In genomic region chr1:99304725-99305282, GRCh38 we compare ENCODE assay signal across 36 cellular contexts. TPM values are rescaled to one million over a fixed set of nuclear protein-coding genes. Genes with fewer than 3 reads are reported as not detected.
"Had no signal": no experiment of that assay in that cellular context is flagged by ENCODE, and none has a peak within 500 bp of the region (broad histone marks: within the 10 kb centered on the region; RNA-seq: fewer than 3 reads in every experiment).

No MANE protein-coding gene starts in this region.

- H3K27ac ChIP-seq: adrenal gland, ascending aorta, body of pancreas, brain microvascular endothelial cell, breast epithelium, cardiac muscle cell had no signal

- H3K4me3 ChIP-seq: adrenal gland, ascending aorta, body of pancreas, breast epithelium, cardiac muscle cell had no signal

- H3K27me3 ChIP-seq: adrenal gland, ascending aorta, body of pancreas, brain microvascular endothelial cell, breast epithelium, cardiac muscle cell had no signal

- DNase-seq: activated effector memory CD4-positive, alpha-beta T cell treated with anti-CD3 and anti-CD28 coated beads, Interleukin-2, amount 50 U/mL, for 16 hours; activated effector memory CD4-positive, alpha-beta T cell treated with Interleukin-2 at 50 U/mL for 16 hours; activated gamma-delta T cell; activated gamma-delta T cell treated with Interleukin-2 at 50 U/mL for 16 hours; activated naive CD4-positive, alpha-beta T cell; activated naive CD4-positive, alpha-beta T cell treated with anti-CD3 and anti-CD28 coated beads for 36 hours; activated naive CD4-positive, alpha-beta T cell treated with anti-CD3 and anti-CD28 coated beads, Interleukin-2, amount 10 ng/mL, durations not matched to agents 7 days and 5 days; activated naive CD4-positive, alpha-beta T cell treated with anti-CD3 and anti-CD28 coated beads, Interleukin-2, amount 50 U/mL, for 16 hours; activated naive CD4-positive, alpha-beta T cell treated with Interleukin-2 at 50 U/mL for 16 hours; activated naive CD8-positive, alpha-beta T cell treated with anti-CD3 and anti-CD28 coated beads for 36 hours; activated naive CD8-positive, alpha-beta T cell treated with anti-CD3 and anti-CD28 coated beads, Interleukin-2, amount 10 ng/mL, durations not matched to agents 7 days and 5 days; activated naive CD8-positive, alpha-beta T cell treated with anti-CD3 and anti-CD28 coated beads, Interleukin-2, amount 50 U/mL, for 24 hours; activated T-cell treated with anti-CD3 and anti-CD28 coated beads for 4 hours; activated T-cell treated with anti-CD3 and anti-CD28 coated beads, Interleukin-2, amount 50 U/mL, for 1 hour; activated T-cell treated with anti-CD3 and anti-CD28 coated beads, Interleukin-2, amount 50 U/mL, for 24 hours; activated T-cell treated with anti-CD3 and anti-CD28 coated beads, Interleukin-2, amount 50 U/mL, for 4 hours; activated T-cell treated with anti-CD3 and anti-CD28 coated beads, Interleukin-2, amount 50 U/mL, for 48 hours; activated T-cell treated with anti-CD3 and anti-CD28 coated beads, Interleukin-2, amount 50 U/mL, for 72 hours; adrenal gland; amniotic stem cell; amygdala; anterior cingulate cortex; aorta; body of pancreas; caudate nucleus; central memory CD4-positive, alpha-beta T cell; cerebellar nuclear complex had no signal

- ATAC-seq: activated naive CD4-positive, alpha-beta T cell treated with anti-CD3 and anti-CD28 coated beads, Interleukin-2, amount 50 U/mL, for 72 hours; activated naive CD8-positive, alpha-beta T cell treated with anti-CD3 and anti-CD28 coated beads, Interleukin-2, amount 50 U/mL, for 24 hours; activated T-cell treated with anti-CD3 and anti-CD28 coated beads, Interleukin-2, amount 50 U/mL, for 4 hours; activated T-cell treated with anti-CD3 and anti-CD28 coated beads, Interleukin-2, amount 50 U/mL, for 72 hours; body of pancreas had no signal

- H3K4me1 ChIP-seq: adrenal gland, ascending aorta, body of pancreas, breast epithelium had no signal

- H3K36me3 ChIP-seq: adrenal gland, ascending aorta, brain microvascular endothelial cell, breast epithelium, cardiac muscle cell had no signal

- FAIRE-seq: bronchial epithelial cell had no signal

- H3K9me3 ChIP-seq: adrenal gland, ascending aorta, body of pancreas, breast epithelium had no signal

RNA-seq across cellular contexts. Expression of gene PLPPR4, which starts 40.5 kb away (rescaled TPM):
- total RNA-seq: activated naive CD4-positive, alpha-beta T cell treated with anti-CD3 and anti-CD28 coated beads for 36 hours; activated naive CD4-positive, alpha-beta T cell treated with anti-CD3 and anti-CD28 coated beads, Interleukin-2, amount 50 U/mL, for 72 hours; activated naive CD8-positive, alpha-beta T cell treated with anti-CD3 and anti-CD28 coated beads for 36 hours; activated naive CD8-positive, alpha-beta T cell treated with anti-CD3 and anti-CD28 coated beads, Interleukin-2, amount 10 ng/mL, durations not matched to agents 7 days and 5 days; activated T-cell treated with anti-CD3 and anti-CD28 coated beads, Interleukin-2, amount 50 U/mL, for 4 hours; activated T-cell treated with anti-CD3 and anti-CD28 coated beads, Interleukin-2, amount 50 U/mL, for 72 hours; activated T-helper 1 cell treated with anti-CD3 and anti-CD28 coated beads, Interleukin-12 subunit alpha, Interleukin-12 subunit beta, Interleukin-2, Interleukin-4 antibody, amounts not matched to agents 30 ng/mL and 10 ng/mL and 1 ng/mL, durations not matched to agents 14 hours and 24 hours and 36 hours; activated T-helper 17 cell treated with anti-CD3 and anti-CD28 coated beads, Interleukin-2, amount 50 U/mL, for 72 hours; activated T-helper 2 cell treated with anti-CD3 and anti-CD28 coated beads, Interferon-gamma antibody, Interleukin-2, Interleukin-4, amounts not matched to agents 10 μg/mL and 5 μg/mL and 100 μg/mL, durations not matched to agents 14 hours and 24 hours and 36 hours; bronchial epithelial cell had no signal
